In the genomic region with DNA sequence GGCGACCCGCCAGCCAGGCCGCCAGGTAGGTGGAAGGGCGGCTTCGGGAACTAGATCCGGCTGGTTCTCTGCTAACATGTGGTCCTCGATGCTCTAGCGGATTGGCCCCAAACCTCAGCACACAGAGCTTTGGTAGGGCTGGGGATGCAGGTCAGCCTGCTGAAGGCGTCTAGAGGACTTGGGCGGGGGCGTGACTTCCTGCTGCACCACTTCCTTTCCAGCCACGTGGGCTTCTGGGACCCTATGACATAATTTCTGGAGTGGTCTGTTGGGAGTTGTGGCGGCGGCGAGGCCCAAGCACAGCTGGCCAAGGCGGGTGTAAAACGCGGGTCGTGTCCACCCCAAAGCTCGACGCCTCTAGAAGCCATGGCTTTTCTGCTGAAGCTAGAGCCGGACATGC, we compare ENCODE assay signal across 33 cellular contexts.
"Had no signal": no experiment of that assay in that cellular context is flagged by ENCODE, and none has a peak within 500 bp of the region (broad histone marks: within the 10 kb centered on the region; RNA-seq: fewer than 3 reads in every experiment).

No MANE protein-coding gene starts in this region.

- H3K27ac ChIP-seq: colonic mucosa, esophagus squamous epithelium, heart right ventricle, neural progenitor cell, prostate gland, right atrium auricular region, stomach, thoracic aorta, tibial nerve, upper lobe of left lung had no signal

- H3K4me3 ChIP-seq: colonic mucosa, esophagus squamous epithelium, heart right ventricle, lung, mucosa of descending colon, neural progenitor cell, prostate gland, right atrium auricular region, stomach, thoracic aorta, tibial nerve, upper lobe of left lung had no signal

- DNase-seq: colonic mucosa; effector CD8-positive, alpha-beta T cell; erythroblast; esophagus squamous epithelium; foreskin melanocyte; glutamatergic neuron; heart right ventricle; hippocampal formation; immature natural killer cell; naive B cell; nucleus accumbens; stimulated activated CD4-positive, alpha-beta T cell treated with anti-CD3 and anti-CD28 coated beads, Interleukin-2, amount 100 ng/mL, for 24 hours; stimulated activated CD4-positive, alpha-beta T cell treated with anti-CD3 and anti-CD28 coated beads, Interleukin-4, amount 100 ng/mL, for 24 hours; stimulated activated naive CD4-positive, alpha-beta T cell treated with Interleukin-2 at 50 U/mL for 16 hours; stomach had no signal

- H3K27me3 Mint-ChIP-seq: dendritic cell treated with granulocyte-macrophage colony-stimulating factor and Interleukin-4, amounts not matched to agents 40 ng/mL and 50 ng/mL, for 4 days; memory B cell; naive B cell had no signal

- H3K4me2 ChIP-seq: neural progenitor cell had no signal

- H3K27me3 ChIP-seq: colonic mucosa, esophagus squamous epithelium, heart right ventricle, neural progenitor cell, right atrium auricular region, stomach, tibial nerve, upper lobe of left lung had no signal

- H2AFZ ChIP-seq: neural progenitor cell had no signal

- FAIRE-seq: endometrium, keratinocyte, urothelium cell line had no signal

- H3K27ac Mint-ChIP-seq: dendritic cell treated with granulocyte-macrophage colony-stimulating factor and Interleukin-4, amounts not matched to agents 40 ng/mL and 50 ng/mL, for 4 days; immature natural killer cell; memory B cell; mesothelial cell of epicardium; nephron; neural progenitor cell; stimulated activated effector memory CD8-positive, alpha-beta T cell treated with anti-CD3 and anti-CD28 coated beads, Interleukin-12 subunit alpha, Interleukin-12 subunit beta, amount 100 ng/mL, for 72 hours had no signal

- H3K4me1 Mint-ChIP-seq: immature natural killer cell; memory B cell; mesothelial cell of epicardium; naive B cell; neural progenitor cell; stimulated activated effector memory CD8-positive, alpha-beta T cell treated with anti-CD3 and anti-CD28 coated beads, Interleukin-12 subunit alpha, Interleukin-12 subunit beta, amount 100 ng/mL, for 72 hours had no signal

- H3K36me3 ChIP-seq: colonic mucosa, neural progenitor cell, prostate gland had no signal

- H3K9me3 ChIP-seq: colonic mucosa, esophagus squamous epithelium, heart right ventricle, mucosa of descending colon, prostate gland, right atrium auricular region, stomach, thoracic aorta, tibial nerve, upper lobe of left lung had no signal

- H3K4me1 ChIP-seq: colonic mucosa, neural progenitor cell, prostate gland, right atrium auricular region, upper lobe of left lung had no signal

- H3K9me3 Mint-ChIP-seq: dendritic cell treated with granulocyte-macrophage colony-stimulating factor and Interleukin-4, amounts not matched to agents 40 ng/mL and 50 ng/mL, for 4 days; memory B cell; nephron; neural progenitor cell; stimulated activated effector memory CD8-positive, alpha-beta T cell treated with anti-CD3 and anti-CD28 coated beads, Interleukin-12 subunit alpha, Interleukin-12 subunit beta, amount 100 ng/mL, for 72 hours had no signal

- H3K4me3 Mint-ChIP-seq: dendritic cell treated with granulocyte-macrophage colony-stimulating factor and Interleukin-4, amounts not matched to agents 40 ng/mL and 50 ng/mL, for 4 days; immature natural killer cell; memory B cell; mesothelial cell of epicardium; naive B cell; nephron; neural progenitor cell; stimulated activated effector memory CD8-positive, alpha-beta T cell treated with anti-CD3 and anti-CD28 coated beads, Interleukin-12 subunit alpha, Interleukin-12 subunit beta, amount 100 ng/mL, for 72 hours had no signal

- H3K9ac ChIP-seq: neural progenitor cell had no signal

- ATAC-seq: heart right ventricle; left lobe of liver; mucosa of descending colon; sciatic nerve; stimulated activated effector memory CD8-positive, alpha-beta T cell treated with anti-CD3 and anti-CD28 coated beads, Interleukin-12 subunit alpha, Interleukin-12 subunit beta, amount 100 ng/mL, for 72 hours had no signal
